Comparison of ENCODE assay signal across 21 cellular contexts in genomic region chr3:64971584-64971983, GRCh38.
"Had no signal": no experiment of that assay in that cellular context is flagged by ENCODE, and none has a peak within 500 bp of the region (broad histone marks: within the 10 kb centered on the region; RNA-seq: fewer than 3 reads in every experiment).

No MANE protein-coding gene starts in this region.

- H3K4me1 ChIP-seq: lower lobe of right lung, psoas muscle, sigmoid colon, spleen, testis had no signal

- H3K36me3 ChIP-seq: lower lobe of right lung, ovary, spleen had no signal

- H3K27me3 ChIP-seq: ovary, sigmoid colon, spleen, testis, tibial artery had no signal

- DNase-seq: dorsolateral prefrontal cortex; effector CD4-positive, alpha-beta T cell; hypothalamus; immature natural killer cell; islet precursor cell; left colon; left ventricle myocardium superior; lower lobe of right lung; natural killer cell; occipital lobe; ovary; posterior cingulate gyrus; psoas muscle; right cardiac atrium; sigmoid colon; spleen; stimulated activated CD4-positive, alpha-beta T cell treated with anti-CD3 and anti-CD28 coated beads, Interleukin-4, amount 100 ng/mL, for 4 hours; stimulated activated naive CD8-positive, alpha-beta T cell treated with anti-CD3 and anti-CD28 coated beads, Interleukin-15, Interleukin-2, amounts not matched to agents 100 U/mL and 50 U/mL, for 24 hours; substantia nigra; testis; tibial artery had no signal

- H3K9me3 ChIP-seq: lower lobe of right lung, ovary, psoas muscle, testis, tibial artery had no signal

- H3K4me3 ChIP-seq: dorsolateral prefrontal cortex, lower lobe of right lung, ovary, psoas muscle, sigmoid colon, spleen, testis, tibial artery had no signal

- H3K27ac ChIP-seq: dorsolateral prefrontal cortex, lower lobe of right lung, ovary, psoas muscle, sigmoid colon, spleen, testis, tibial artery had no signal
